ENCODE assay signal across 32 cellular contexts in the genomic region with DNA sequence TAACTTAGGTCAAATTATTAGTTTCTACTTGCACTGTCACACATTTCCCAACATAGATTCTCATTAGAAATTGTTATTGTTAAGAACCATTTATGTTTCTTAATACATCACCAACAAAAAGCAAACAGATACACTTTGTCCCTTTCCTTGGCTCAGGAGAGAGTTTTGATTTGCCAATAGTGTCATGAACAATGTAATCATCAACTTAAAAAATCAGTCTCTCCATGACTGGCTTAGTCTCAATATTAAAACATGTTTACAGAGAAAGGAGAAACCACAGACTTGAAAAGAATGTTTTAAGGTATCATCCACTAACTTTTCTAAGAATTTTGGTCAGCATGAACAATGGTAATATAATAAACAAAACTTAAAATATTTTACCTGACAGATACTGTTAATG.
"Had no signal": no experiment of that assay in that cellular context is flagged by ENCODE, and none has a peak within 500 bp of the region (broad histone marks: within the 10 kb centered on the region; RNA-seq: fewer than 3 reads in every experiment).

No MANE protein-coding gene starts in this region.

- H3K4me3 ChIP-seq: ascending aorta, body of pancreas, SJCRH30, SK-N-MC had no signal

- H3K36me3 ChIP-seq: ascending aorta, SJCRH30, WERI-Rb-1 had no signal

- H3K9me3 ChIP-seq: ascending aorta, body of pancreas, SJCRH30 had no signal

- DNase-seq: activated CD4-positive, alpha-beta memory T cell treated with anti-CD3 and anti-CD28 coated beads, Interleukin-2, amount 10 ng/mL, durations not matched to agents 7 days and 5 days; activated CD4-positive, alpha-beta T cell treated with anti-CD3 and anti-CD28 coated beads for 1 hour; activated CD4-positive, alpha-beta T cell treated with anti-CD3 and anti-CD28 coated beads for 48 hours; activated CD4-positive, CD25-positive, alpha-beta regulatory T cell; activated CD8-positive, alpha-beta memory T cell treated with anti-CD3 and anti-CD28 coated beads for 24 hours; activated CD8-positive, alpha-beta memory T cell treated with anti-CD3 and anti-CD28 coated beads, Interleukin-2, amount 10 ng/mL, durations not matched to agents 7 days and 5 days; activated CD8-positive, alpha-beta memory T cell treated with anti-CD3 and anti-CD28 coated beads, Interleukin-2, amount 50 U/mL, for 48 hours; activated effector memory CD4-positive, alpha-beta T cell treated with Interleukin-2 at 50 U/mL for 16 hours; activated naive CD4-positive, alpha-beta T cell treated with anti-CD3 and anti-CD28 coated beads, Interleukin-2, amount 10 ng/mL, durations not matched to agents 7 days and 5 days; activated naive CD8-positive, alpha-beta T cell treated with anti-CD3 and anti-CD28 coated beads, Interleukin-2, amount 50 U/mL, for 24 hours; activated T-cell treated with anti-CD3 and anti-CD28 coated beads, Interleukin-2, amount 50 U/mL, for 48 hours; amygdala; body of pancreas; caudate nucleus; Karpas-422; KBM-7; NCI-H1092 treated with DMSO at 0.1 percent for 48 hours; NCI-H1417; NCI-H187 treated with DMSO at 0.1 percent for 48 hours; NCI-H2081; NCI-H2171 treated with DMSO at 0.1 percent for 48 hours; NCI-H2227 treated with DMSO at 0.1 percent for 48 hours; NCI-H446 treated with DMSO at 0.1 percent for 48 hours; NCI-H524; SHP77; SJCRH30; T1000; WERI-Rb-1 had no signal

- H3K27me3 ChIP-seq: ascending aorta, body of pancreas, SJCRH30 had no signal

- FAIRE-seq: bronchial epithelial cell had no signal

- H3K4me1 ChIP-seq: ascending aorta, body of pancreas had no signal

- ATAC-seq: activated CD8-positive, alpha-beta memory T cell treated with anti-CD3 and anti-CD28 coated beads, Interleukin-2, amount 10 ng/mL, durations not matched to agents 7 days and 5 days; activated naive CD8-positive, alpha-beta T cell treated with anti-CD3 and anti-CD28 coated beads, Interleukin-2, amount 50 U/mL, for 24 hours; body of pancreas; Panc1 had no signal

- H3K27ac ChIP-seq: ascending aorta, body of pancreas, SJCRH30, SK-N-MC, WERI-Rb-1 had no signal
